In the genomic region with DNA sequence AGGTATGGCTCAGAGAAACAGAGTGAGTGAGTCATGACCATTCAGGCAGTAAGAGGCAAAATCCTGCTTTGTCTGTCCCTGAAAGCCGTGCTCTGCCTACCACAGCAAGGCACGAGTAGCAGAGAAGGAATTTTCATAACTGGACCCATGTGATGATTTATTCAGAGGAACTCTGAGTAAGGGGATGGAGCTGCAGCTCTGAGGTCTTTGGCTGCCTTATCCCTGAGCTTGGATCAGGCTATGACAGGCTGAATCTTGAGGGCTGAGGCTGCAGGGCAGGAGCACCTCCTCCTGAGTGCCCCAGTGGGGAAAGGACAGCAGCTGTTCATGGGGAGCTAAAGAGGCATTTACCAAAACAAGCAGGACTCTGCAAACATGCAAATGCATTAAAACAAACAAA, we compare ENCODE assay signal across 12 cellular contexts.
DNase-seq lines count a peak whose midpoint lies in the region; ATAC-seq and TF ChIP-seq lines count a peak whose summit lies in the region.
"Had no signal": no experiment of that assay in that cellular context is flagged by ENCODE, and none has a peak within 500 bp of the region (broad histone marks: within the 10 kb centered on the region; RNA-seq: fewer than 3 reads in every experiment).

No MANE protein-coding gene starts in this region.

- no peak overlapping the region for H3K4me3 ChIP-seq in right atrium auricular region
- H3K4me3 ChIP-seq in WERI-Rb-1 (ENCODE audit: low read depth, low read length) = no peak overlapping the region
- no peak overlapping the region for H3K4me3 ChIP-seq in lower lobe of right lung
- H3K4me3 ChIP-seq: heart left ventricle had no signal

- DNase-seq in Right ventricle myocardium inferior (ENCODE audit: missing footprints) (no peak), right atrium auricular region (ENCODE audit: low spot score) (no peak), WERI-Rb-1 (peak; percentile 39), foreskin keratinocyte (peak; percentile 20 to 72), lower lobe of right lung (no peak), Ammon's horn (ENCODE audit: low spot score) (no peak), erythroblast (lab: John Stamatoyannopoulos, UW) (no peak)
- DNase-seq: activated T-cell treated with anti-CD3 and anti-CD28 coated beads for 4 hours, heart left ventricle, NCI-H1436 treated with DMSO at 0.1 percent for 48 hours had no signal

- H3K27ac ChIP-seq in right atrium auricular region = no peak overlapping the region
- H3K27ac ChIP-seq in WERI-Rb-1 = no peak overlapping the region
- H3K27ac ChIP-seq in foreskin keratinocyte = no peak overlapping the region
- no peak overlapping the region for H3K27ac ChIP-seq in lower lobe of right lung
- H3K27ac ChIP-seq: heart left ventricle, HL-60 had no signal

- no peak for TF ChIP-seq POLR2A in erythroblast (IDR thresholded peaks at IDR 0.05; ENCODE audit: low read length)

- H3K27me3 ChIP-seq in right atrium auricular region (no peaks in the 10 kb centered on the region), WERI-Rb-1 (ENCODE audit: insufficient read depth, low read depth, severe bottlenecking) (no peaks in the 10 kb centered on the region), foreskin keratinocyte (peaks cover 4% of the 10 kb centered on the region), lower lobe of right lung (ENCODE audit: low read depth) (no peaks in the 10 kb centered on the region)
- H3K27me3 ChIP-seq: heart left ventricle had no signal

- H3K36me3 ChIP-seq in right atrium auricular region (no peaks in the 10 kb centered on the region), WERI-Rb-1 (no peaks in the 10 kb centered on the region), lower lobe of right lung (no peaks in the 10 kb centered on the region)
- H3K36me3 ChIP-seq: heart left ventricle had no signal

- H3K9me3 ChIP-seq in right atrium auricular region = no peaks in the 10 kb centered on the region
- H3K9me3 ChIP-seq in WERI-Rb-1 (ENCODE audit: severe bottlenecking) = no peaks in the 10 kb centered on the region
- H3K9me3 ChIP-seq in lower lobe of right lung = no peaks in the 10 kb centered on the region
- H3K9me3 ChIP-seq: heart left ventricle had no signal

- no peak for TF ChIP-seq CTCF in right atrium auricular region (IDR thresholded peaks at IDR 0.05)
- no peak for TF ChIP-seq CTCF in WERI-Rb-1 (IDR thresholded peaks at IDR 0.05; ENCODE audit: low read depth, low read length)
- no peak for TF ChIP-seq CTCF in foreskin keratinocyte (conservative IDR thresholded peaks at IDR 0.05)
- no peak for TF ChIP-seq CTCF in lower lobe of right lung (IDR thresholded peaks at IDR 0.05)

- intact Hi-C loops in Right ventricle myocardium inferior (cut with DNase I) (no loop called here), lower lobe of right lung (cut with DNase I) (no loop called here)

- ATAC-seq in Right ventricle myocardium inferior (peak; percentile 49), foreskin keratinocyte (peak; percentile 86), lower lobe of right lung (no peak), HG03571 (IDR thresholded peaks at IDR 0.05; ENCODE audit: unreplicated experiment) (no peak)
- ATAC-seq: heart left ventricle had no signal

- H3K4me1 ChIP-seq in right atrium auricular region (no peaks in the 10 kb centered on the region), foreskin keratinocyte (no peaks in the 10 kb centered on the region), lower lobe of right lung (no peaks in the 10 kb centered on the region)

Comparison
In these comparisons a context has a peak if more than half of its experiments do, and no peak if none do; other contexts are left out.
1. ATAC-seq: peak in Right ventricle myocardium inferior (single experiment) and foreskin keratinocyte (single experiment); none in lower lobe of right lung (0 of 2) and HG03571 (single experiment).
2. DNase-seq: peak in WERI-Rb-1 (single experiment) and foreskin keratinocyte (2 of 2); none in Right ventricle myocardium inferior (single experiment), right atrium auricular region (single experiment), lower lobe of right lung (single experiment), Ammon's horn (single experiment) and erythroblast (0 of 2).